ENCODE assay signal across 1 cellular context in genomic region chr1:32181563-32181962, GRCh38.
TF ChIP-seq lines count a peak whose summit lies in the region.

No MANE protein-coding gene starts in this region.

TF ChIP-seq in SK-N-SH, 30 proteins besides CTCF, POLR2A, EP300 and RAD21 (continued from another document):
- TF ChIP-seq GABPA (IDR thresholded peaks at IDR 0.05; ENCODE audit: low read depth): no peak
- no peak for TF ChIP-seq CHD2 (IDR thresholded peaks at IDR 0.05; ENCODE audit: low read length, partially characterized antibody)
- no peak for TF ChIP-seq TAF1 (IDR thresholded peaks at IDR 0.05; ENCODE audit: borderline replicate concordance, low read depth, low read length)
- no peak for TF ChIP-seq MXI1 (IDR thresholded peaks at IDR 0.05; ENCODE audit: low read depth, low read length)
- TF ChIP-seq USF1 (IDR thresholded peaks at IDR 0.05; ENCODE audit: borderline replicate concordance, low read depth): no peak
- TF ChIP-seq POLR2AphosphoS5 (IDR thresholded peaks at IDR 0.05; ENCODE audit: low read depth, low read length): no peak
- no peak for TF ChIP-seq SMC3 (IDR thresholded peaks at IDR 0.05; ENCODE audit: low read depth, low read length)
- TF ChIP-seq RCOR1 (IDR thresholded peaks at IDR 0.05; ENCODE audit: low read length): no peak
- no peak for TF ChIP-seq RXRA (IDR thresholded peaks at IDR 0.05; ENCODE audit: borderline replicate concordance, low read depth)
- no peak for TF ChIP-seq TEAD4 (IDR thresholded peaks at IDR 0.05; ENCODE audit: borderline replicate concordance, insufficient read depth)
- TF ChIP-seq RFX5 (IDR thresholded peaks at IDR 0.05; ENCODE audit: low read length): no peak
- TF ChIP-seq NFIC (IDR thresholded peaks at IDR 0.05; ENCODE audit: borderline replicate concordance): no peak
- no peak for TF ChIP-seq MAX (IDR thresholded peaks at IDR 0.05; ENCODE audit: low read depth)
- no peak for TF ChIP-seq GATA2 (CRISPR knock-in tag; IDR thresholded peaks at IDR 0.05)
- TF ChIP-seq EZH2phosphoT487 (IDR thresholded peaks at IDR 0.05; ENCODE audit: borderline replicate concordance, low read depth): no peak
- no peak for TF ChIP-seq ZBTB33 (IDR thresholded peaks at IDR 0.05; ENCODE audit: borderline replicate concordance, low read depth)
- no peak for TF ChIP-seq FOSL2 (IDR thresholded peaks at IDR 0.05; ENCODE audit: borderline replicate concordance, low read depth)
